25 cellular contexts compared by ENCODE assay signal in genomic region chr4:39337841-39338240, GRCh38.
"Had no signal": no experiment of that assay in that cellular context is flagged by ENCODE, and none has a peak within 500 bp of the region (broad histone marks: within the 10 kb centered on the region; RNA-seq: fewer than 3 reads in every experiment).

No MANE protein-coding gene starts in this region.

- H3K4me1 ChIP-seq: SJSA1 had no signal

- ATAC-seq: activated CD8-positive, alpha-beta memory T cell treated with anti-CD3 and anti-CD28 coated beads, Interleukin-2, amount 10 ng/mL, durations not matched to agents 7 days and 5 days; PC-3 had no signal

- H3K27ac Mint-ChIP-seq: activated CD8-positive, alpha-beta memory T cell treated with anti-CD3 and anti-CD28 coated beads, Interleukin-2, amount 10 ng/mL, durations not matched to agents 7 days and 5 days; activated naive CD4-positive, alpha-beta T cell treated with anti-CD3 and anti-CD28 coated beads, Interleukin-2, amount 50 U/mL, for 24 hours; activated T-cell treated with anti-CD3 and anti-CD28 coated beads, Interleukin-2, amount 50 U/mL, for 24 hours; activated T-helper 1 cell treated with anti-CD3 and anti-CD28 coated beads, Interleukin-12 subunit alpha, Interleukin-12 subunit beta, Interleukin-2, Interleukin-4 antibody, amounts not matched to agents 30 ng/mL and 10 ng/mL and 1 ng/mL, durations not matched to agents 14 hours and 24 hours and 36 hours; T-helper 1 cell treated with Interleukin-12 subunit alpha and Interleukin-12 subunit beta and Interleukin-4 antibody, amounts not matched to agents 30 μg/mL and 1 μg/mL, for 36 hours had no signal

- H3K4me3 Mint-ChIP-seq: activated CD8-positive, alpha-beta memory T cell treated with anti-CD3 and anti-CD28 coated beads, Interleukin-2, amount 10 ng/mL, durations not matched to agents 7 days and 5 days; activated naive CD4-positive, alpha-beta T cell treated with anti-CD3 and anti-CD28 coated beads, Interleukin-2, amount 50 U/mL, for 24 hours; activated T-cell treated with anti-CD3 and anti-CD28 coated beads, Interleukin-2, amount 50 U/mL, for 24 hours; activated T-helper 1 cell treated with anti-CD3 and anti-CD28 coated beads, Interleukin-12 subunit alpha, Interleukin-12 subunit beta, Interleukin-2, Interleukin-4 antibody, amounts not matched to agents 30 ng/mL and 10 ng/mL and 1 ng/mL, durations not matched to agents 14 hours and 24 hours and 36 hours; T-helper 1 cell treated with Interleukin-12 subunit alpha and Interleukin-12 subunit beta and Interleukin-4 antibody, amounts not matched to agents 30 μg/mL and 1 μg/mL, for 36 hours had no signal

- H3K4me2 ChIP-seq: KMS-11 had no signal

- H3K9ac ChIP-seq: KMS-11 had no signal

- FAIRE-seq: bronchial epithelial cell had no signal

- H3K27me3 Mint-ChIP-seq: activated CD8-positive, alpha-beta memory T cell treated with anti-CD3 and anti-CD28 coated beads, Interleukin-2, amount 10 ng/mL, durations not matched to agents 7 days and 5 days; activated naive CD4-positive, alpha-beta T cell treated with anti-CD3 and anti-CD28 coated beads, Interleukin-2, amount 50 U/mL, for 24 hours; activated T-cell treated with anti-CD3 and anti-CD28 coated beads, Interleukin-2, amount 50 U/mL, for 24 hours had no signal

- H3K36me3 ChIP-seq: SJSA1 had no signal

- H3K27me3 ChIP-seq: MG63, SJSA1 had no signal

- DNase-seq: activated CD4-positive, alpha-beta T cell treated with anti-CD3 and anti-CD28 coated beads, Interleukin-2, amount 50 U/mL, for 48 hours; activated CD4-positive, CD25-positive, alpha-beta regulatory T cell; activated CD8-positive, alpha-beta memory T cell treated with anti-CD3 and anti-CD28 coated beads, Interleukin-2, amount 10 ng/mL, durations not matched to agents 7 days and 5 days; activated effector memory CD4-positive, alpha-beta T cell treated with Interleukin-2 at 50 U/mL for 16 hours; activated naive CD4-positive, alpha-beta T cell; activated T-cell treated with anti-CD3 and anti-CD28 coated beads, Interleukin-2, amount 50 U/mL, for 24 hours; aorta; central memory CD4-positive, alpha-beta T cell; MG63; MV-4-11; NCI-H1092 treated with DMSO at 0.1 percent for 48 hours; NCI-H1417 treated with DMSO at 0.1 percent for 48 hours; NCI-H1694; NCI-H2029; NCI-H345; NCI-H510A; NCI-H526 treated with DMSO at 0.1 percent for 48 hours; PC-3; SHP77 had no signal

- H3K27ac ChIP-seq: KMS-11, SJSA1 had no signal

- H3K4me3 ChIP-seq: MG63, SJSA1 had no signal

- H3K9me3 ChIP-seq: MG63, SJSA1 had no signal

- H3K9me3 Mint-ChIP-seq: activated naive CD4-positive, alpha-beta T cell treated with anti-CD3 and anti-CD28 coated beads, Interleukin-2, amount 50 U/mL, for 24 hours; activated T-cell treated with anti-CD3 and anti-CD28 coated beads, Interleukin-2, amount 50 U/mL, for 24 hours; activated T-helper 1 cell treated with anti-CD3 and anti-CD28 coated beads, Interleukin-12 subunit alpha, Interleukin-12 subunit beta, Interleukin-2, Interleukin-4 antibody, amounts not matched to agents 30 ng/mL and 10 ng/mL and 1 ng/mL, durations not matched to agents 14 hours and 24 hours and 36 hours; T-helper 1 cell treated with Interleukin-12 subunit alpha and Interleukin-12 subunit beta and Interleukin-4 antibody, amounts not matched to agents 30 μg/mL and 1 μg/mL, for 36 hours had no signal
